17 cellular contexts compared by ENCODE assay signal in the genomic region with DNA sequence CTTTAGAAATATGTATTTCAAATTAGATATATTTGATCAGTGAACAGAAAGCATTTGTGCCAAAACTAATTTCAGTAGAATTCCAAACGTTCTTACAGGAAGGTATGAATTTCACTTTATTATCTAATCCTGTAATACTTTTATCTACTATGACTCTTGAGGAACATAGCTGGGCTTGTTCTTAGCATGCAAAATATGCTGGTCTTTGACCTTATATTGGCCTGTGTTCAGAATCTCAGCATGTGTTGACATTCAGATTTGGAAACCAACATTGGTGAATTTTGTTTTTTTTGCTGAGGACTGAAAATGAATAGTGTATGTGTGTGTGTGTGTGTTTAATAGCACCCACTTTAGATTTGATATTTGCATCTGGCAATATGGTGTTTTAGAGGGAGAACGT.
"Had no signal": no experiment of that assay in that cellular context is flagged by ENCODE, and none has a peak within 500 bp of the region (broad histone marks: within the 10 kb centered on the region; RNA-seq: fewer than 3 reads in every experiment).

No MANE protein-coding gene starts in this region.

- DNase-seq: activated CD4-positive, alpha-beta T cell treated with anti-CD3 and anti-CD28 coated beads, Interleukin-2, amount 10 ng/mL, durations not matched to agents 7 days and 5 days; activated CD8-positive, alpha-beta memory T cell treated with anti-CD3 and anti-CD28 coated beads, Interleukin-2, amount 50 U/mL, for 4 hours; activated naive CD4-positive, alpha-beta T cell treated with anti-CD3 and anti-CD28 coated beads, Interleukin-2, amount 10 ng/mL, durations not matched to agents 7 days and 5 days; activated naive CD8-positive, alpha-beta T cell treated with anti-CD3 and anti-CD28 coated beads, Interleukin-2, amount 50 U/mL, for 24 hours; activated T-cell treated with anti-CD3 and anti-CD28 coated beads, Interleukin-2, amount 50 U/mL, for 4 hours; dorsolateral prefrontal cortex; hypothalamus; left lung; mucosa of descending colon; naive B cell; psoas muscle; right cardiac atrium; stimulated activated CD4-positive, alpha-beta T cell treated with anti-CD3 and anti-CD28 coated beads, Interleukin-2, amount 100 ng/mL, for 48 hours; T1000 had no signal

- H3K27ac ChIP-seq: psoas muscle, tibial nerve had no signal

- H3K9me3 Mint-ChIP-seq: activated CD4-positive, alpha-beta T cell treated with anti-CD3 and anti-CD28 coated beads, Interleukin-2, amount 10 ng/mL, durations not matched to agents 7 days and 5 days; activated naive CD4-positive, alpha-beta T cell treated with anti-CD3 and anti-CD28 coated beads, Interleukin-2, amount 10 ng/mL, durations not matched to agents 7 days and 5 days; activated naive CD8-positive, alpha-beta T cell treated with anti-CD3 and anti-CD28 coated beads, Interleukin-2, amount 50 U/mL, for 24 hours; activated T-cell treated with anti-CD3 and anti-CD28 coated beads, Interleukin-2, amount 50 U/mL, for 4 hours; memory B cell; naive B cell; stimulated activated naive CD8-positive, alpha-beta T cell treated with anti-CD3 and anti-CD28 coated beads, Interleukin-15, Interleukin-2, amounts not matched to agents 100 ng/mL and 50 ng/mL, for 24 hours had no signal

- H3K4me1 ChIP-seq: left lung, psoas muscle, tibial nerve had no signal

- H3K36me3 ChIP-seq: left lung, tibial nerve had no signal

- H3K9me3 ChIP-seq: left lung, mucosa of descending colon, psoas muscle, tibial nerve had no signal

- H3K27ac Mint-ChIP-seq: activated CD4-positive, alpha-beta T cell treated with anti-CD3 and anti-CD28 coated beads, Interleukin-2, amount 10 ng/mL, durations not matched to agents 7 days and 5 days; activated naive CD4-positive, alpha-beta T cell treated with anti-CD3 and anti-CD28 coated beads, Interleukin-2, amount 10 ng/mL, durations not matched to agents 7 days and 5 days; activated naive CD8-positive, alpha-beta T cell treated with anti-CD3 and anti-CD28 coated beads, Interleukin-2, amount 50 U/mL, for 24 hours; memory B cell; naive B cell; stimulated activated naive CD8-positive, alpha-beta T cell treated with anti-CD3 and anti-CD28 coated beads, Interleukin-15, Interleukin-2, amounts not matched to agents 100 ng/mL and 50 ng/mL, for 24 hours had no signal

- H3K4me3 Mint-ChIP-seq: activated CD4-positive, alpha-beta T cell treated with anti-CD3 and anti-CD28 coated beads, Interleukin-2, amount 10 ng/mL, durations not matched to agents 7 days and 5 days; activated naive CD4-positive, alpha-beta T cell treated with anti-CD3 and anti-CD28 coated beads, Interleukin-2, amount 10 ng/mL, durations not matched to agents 7 days and 5 days; activated naive CD8-positive, alpha-beta T cell treated with anti-CD3 and anti-CD28 coated beads, Interleukin-2, amount 50 U/mL, for 24 hours; activated T-cell treated with anti-CD3 and anti-CD28 coated beads, Interleukin-2, amount 50 U/mL, for 4 hours; memory B cell; naive B cell; stimulated activated naive CD8-positive, alpha-beta T cell treated with anti-CD3 and anti-CD28 coated beads, Interleukin-15, Interleukin-2, amounts not matched to agents 100 ng/mL and 50 ng/mL, for 24 hours had no signal

- H3K27me3 ChIP-seq: dorsolateral prefrontal cortex, left lung, tibial nerve had no signal

- H3K36me3 Mint-ChIP-seq: activated naive CD4-positive, alpha-beta T cell treated with anti-CD3 and anti-CD28 coated beads, Interleukin-2, amount 10 ng/mL, durations not matched to agents 7 days and 5 days; memory B cell; naive B cell had no signal

- H3K4me1 Mint-ChIP-seq: activated CD4-positive, alpha-beta T cell treated with anti-CD3 and anti-CD28 coated beads, Interleukin-2, amount 10 ng/mL, durations not matched to agents 7 days and 5 days; activated naive CD4-positive, alpha-beta T cell treated with anti-CD3 and anti-CD28 coated beads, Interleukin-2, amount 10 ng/mL, durations not matched to agents 7 days and 5 days; activated naive CD8-positive, alpha-beta T cell treated with anti-CD3 and anti-CD28 coated beads, Interleukin-2, amount 50 U/mL, for 24 hours; memory B cell; naive B cell had no signal

- H3K27me3 Mint-ChIP-seq: activated CD4-positive, alpha-beta T cell treated with anti-CD3 and anti-CD28 coated beads, Interleukin-2, amount 10 ng/mL, durations not matched to agents 7 days and 5 days; activated naive CD4-positive, alpha-beta T cell treated with anti-CD3 and anti-CD28 coated beads, Interleukin-2, amount 10 ng/mL, durations not matched to agents 7 days and 5 days; naive B cell had no signal

- H3K4me3 ChIP-seq: dorsolateral prefrontal cortex, left lung, mucosa of descending colon, psoas muscle, tibial nerve had no signal
